Comparison of ENCODE assay signal across 9 cellular contexts in the genomic region with DNA sequence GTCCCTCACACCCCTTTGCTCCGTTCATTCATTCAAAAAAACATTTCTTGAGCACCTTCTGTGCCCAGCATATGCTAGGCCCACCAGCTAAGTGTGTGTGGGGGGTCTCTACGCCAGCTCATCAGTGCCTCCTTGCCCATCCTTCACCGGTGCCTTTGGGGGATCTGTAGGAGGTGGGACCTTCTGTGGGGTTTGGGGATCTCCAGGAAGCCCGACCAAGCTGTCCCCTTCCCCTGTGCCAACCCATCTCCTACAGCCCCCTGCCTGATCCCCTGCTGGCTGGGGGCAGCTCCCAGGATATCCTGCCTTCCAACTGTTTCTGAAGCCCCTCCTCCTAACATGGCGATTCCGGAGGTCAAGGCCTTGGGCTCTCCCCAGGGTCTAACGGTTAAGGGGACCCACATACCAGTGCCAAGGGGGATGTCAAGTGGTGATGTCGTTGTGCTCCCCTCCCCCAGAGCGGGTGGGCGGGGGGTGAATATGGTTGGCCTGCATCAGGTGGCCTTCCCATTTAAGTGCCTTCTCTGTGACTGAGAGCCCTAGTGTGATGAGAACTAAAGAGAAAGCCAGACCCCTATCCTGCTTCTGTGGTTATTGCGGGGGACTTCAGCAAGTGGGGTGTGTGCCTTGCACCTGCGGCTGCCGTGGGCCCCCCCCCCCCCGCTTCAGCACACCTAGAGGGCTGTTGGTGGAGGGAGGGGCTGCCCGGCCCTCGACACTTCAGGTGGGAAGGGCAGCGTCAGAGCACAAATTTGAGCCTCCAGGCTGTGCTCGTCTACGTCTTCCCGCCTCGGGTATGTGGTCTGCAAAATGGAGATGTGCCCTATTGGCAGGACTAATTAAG. TPM values are rescaled to one million over a fixed set of nuclear protein-coding genes. Genes with fewer than 3 reads are reported as not detected.
DNase-seq lines count a peak whose midpoint lies in the region; ATAC-seq and TF ChIP-seq lines count a peak whose summit lies in the region.
"Had no signal": no experiment of that assay in that cellular context is flagged by ENCODE, and none has a peak within 500 bp of the region (broad histone marks: within the 10 kb centered on the region; RNA-seq: fewer than 3 reads in every experiment).

No MANE protein-coding gene starts in this region.

- H3K4me1 Mint-ChIP-seq in CD4-positive, alpha-beta T cell (ENCODE audit: low read depth): peaks cover 60% of the 10 kb centered on the region
- H3K4me1 Mint-ChIP-seq in nephron: peaks cover 43% of the 10 kb centered on the region

- H2AFZ ChIP-seq in GM23248 (no peak overlapping the region), PC-3 (ENCODE audit: low read length) (peak overlapping the region; percentile 72)

- in situ Hi-C loops in GM23248 (cut with MboI): no loop called here

- H3K27ac ChIP-seq in CD4-positive, alpha-beta T cell (ENCODE audit: low read depth, low read length): peak overlapping the region; percentile 78
- H3K27ac ChIP-seq in GM23248: peak overlapping the region; percentile 56
- peak overlapping the region; percentile 47 for H3K27ac ChIP-seq in PC-3 (ENCODE audit: low read length)
- H3K27ac ChIP-seq in ectodermal cell (ENCODE audit: insufficient read depth, low read depth, low read length, poor library complexity, severe bottlenecking): peak overlapping the region; percentile 74

- peaks cover 57% of the 10 kb centered on the region for H3K36me3 Mint-ChIP-seq in CD4-positive, alpha-beta T cell (ENCODE audit: low read depth)
- peaks cover 12% of the 10 kb centered on the region for H3K36me3 Mint-ChIP-seq in nephron (ENCODE audit: low read depth)

- CTCF ChIA-PET in CD4-positive, alpha-beta T cell (lab: Charles Lee): interaction anchor here (1.0 kb wide), 2 partner anchors 9 kb away, joined by 3 to 4 read pairs; no protein-coding TSS in a partner anchor
- CTCF ChIA-PET in PC-3 (lab: Charles Lee): interaction anchor here (0.6 to 0.7 kb wide), 3 partner anchors 9 to 119 kb away, joined by 3 to 4 read pairs (median 3); no protein-coding TSS in a partner anchor

- intact Hi-C loops in CD4-positive, alpha-beta T cell (cut with DNase I, micrococcal nuclease): loop anchor here (1.0 to 10.0 kb wide), 7 partner anchors 9 to 769 kb away; partner anchors contain the start of genes CNOT9 (in 1 of the 2), CNPPD1 (in 1 of the 2), RETREG2 (in 1 of the 2) and SLC23A3 (in 1 of the 2)
- intact Hi-C loops in PC-3 (cut with micrococcal nuclease): loop anchor here (1.0 to 2.0 kb wide), 4 partner anchors 39 to 243 kb away; no protein-coding TSS in a partner anchor

- no peaks in the 10 kb centered on the region for H3K27me3 ChIP-seq in CD4-positive, alpha-beta T cell (ENCODE audit: control insufficient read depth, insufficient read depth, low read length)
- H3K27me3 ChIP-seq in GM23248 (replicated peaks; ENCODE audit: insufficient read depth) (no peaks in the 10 kb centered on the region), PC-3 (ENCODE audit: low read length) (no peaks in the 10 kb centered on the region), ectodermal cell (ENCODE audit: control insufficient read depth, insufficient read depth, low read length, poor library complexity, severe bottlenecking) (no peaks in the 10 kb centered on the region)

- peak overlapping the region; percentile 61 for H3K4me2 ChIP-seq in GM23248 (ENCODE audit: unreplicated experiment)
- peak overlapping the region; percentile 90 for H3K4me2 ChIP-seq in PC-3 (ENCODE audit: low read length)

- TSS peak; percentile 83 for BruUV-seq in PC-3 (replicated peaks; lab: Mats Ljungman, UMichigan)

- no peak for DNase-seq in CD4-positive, alpha-beta T cell
- DNase-seq in GM23248 (no peak), PC-3 (no peak), globus pallidus (ENCODE audit: low spot score) (no peak), NCI-H1930 (lab: John Stamatoyannopoulos, UW) (no peak), AML-193 (lab: John Stamatoyannopoulos, UW) (no peak)

- H3K4me3 ChIP-seq in GM23248: peak overlapping the region; percentile 17
- peak overlapping the region; percentile 67 for H3K4me3 ChIP-seq in PC-3 (ENCODE audit: low read length)
- peak overlapping the region; percentile 37 for H3K4me3 ChIP-seq in ectodermal cell (ENCODE audit: insufficient read depth, low read depth, low read length)

- H3F3A ChIP-seq in GM23248 (ENCODE audit: insufficient read depth) (peaks cover 16% of the 10 kb centered on the region), PC-3 (ENCODE audit: low read length, unreplicated experiment) (no peaks in the 10 kb centered on the region)

- H3K27me3 Mint-ChIP-seq in CD4-positive, alpha-beta T cell: no peaks in the 10 kb centered on the region
- H3K27me3 Mint-ChIP-seq in nephron (ENCODE audit: low read depth): no peaks in the 10 kb centered on the region

- peaks cover 20% of the 10 kb centered on the region for H3K4me1 ChIP-seq in GM23248 (ENCODE audit: insufficient read depth)
- H3K4me1 ChIP-seq in PC-3 (ENCODE audit: insufficient read depth, low read length): peaks cover 24% of the 10 kb centered on the region
- H3K4me1 ChIP-seq in ectodermal cell (ENCODE audit: control insufficient read depth, insufficient read depth, low read length): peaks cover 26% of the 10 kb centered on the region

- no peaks in the 10 kb centered on the region for H3K9me3 Mint-ChIP-seq in CD4-positive, alpha-beta T cell
- H3K9me3 Mint-ChIP-seq in nephron: no peaks in the 10 kb centered on the region

- 21 to 25% methylated on average over 19 to 21 of the region's 21 CpGs for WGBS in GM23248 (ENCODE audit: low coverage in 1 of 2, low lambda C conversion rate in 2 of 2, missing lambda C conversion rate in 2 of 2), 2 experiments
- 17 to 20% methylated on average over 21 of the region's 21 CpGs for WGBS in ectodermal cell, 2 experiments

- POLR2A ChIA-PET in CD4-positive, alpha-beta T cell (lab: Charles Lee): interaction anchor here (0.7 to 5.0 kb wide), 9 partner anchors 10 to 163 kb away, joined by 3 to 74 read pairs (median 4); partner anchors contain the start of genes AAMP, PNKD and USP37
- POLR2A ChIA-PET in PC-3 (lab: Charles Lee; ENCODE audit: unreplicated experiment): interaction anchor here (0.5 kb wide), 1 partner anchor 55 kb away, joined by 6 read pairs; no protein-coding TSS in a partner anchor

- H3K36me3 ChIP-seq in GM23248 (ENCODE audit: low read depth) (0 out of 2 replicates have a peak, but pooled peaks cover 3% of the 10 kb centered on the region), PC-3 (ENCODE audit: low read depth, low read length) (peaks cover 4% of the 10 kb centered on the region; the same call in 1 of the 2 replicates), ectodermal cell (ENCODE audit: control insufficient read depth, insufficient read depth, low read length) (peaks cover 16% of the 10 kb centered on the region)

- peaks cover 33% of the 10 kb centered on the region for H3K79me2 ChIP-seq in GM23248 (ENCODE audit: insufficient read depth)
- peaks cover 17% of the 10 kb centered on the region for H3K79me2 ChIP-seq in PC-3 (ENCODE audit: low read length)

- TF ChIP-seq CTCF in CD4-positive, alpha-beta T cell (IDR thresholded peaks at IDR 0.05): no peak
- no peak for TF ChIP-seq CTCF in PC-3 (conservative IDR thresholded peaks at IDR 0.05; ENCODE audit: low read depth, low read length)
- no peak for TF ChIP-seq CTCF in nephron (IDR thresholded peaks at IDR 0.05; ENCODE audit: unreplicated experiment in 3 of 3)

- H3K4me3 Mint-ChIP-seq in CD4-positive, alpha-beta T cell: peak overlapping the region; percentile 89
- peak overlapping the region; percentile 81 to 85 (median 84) for H3K4me3 Mint-ChIP-seq in nephron

- H3K9me2 ChIP-seq in GM23248 (ENCODE audit: insufficient read depth) (no peaks in the 10 kb centered on the region), PC-3 (replicated peaks; ENCODE audit: low read length) (no peaks in the 10 kb centered on the region)

- no peaks in the 10 kb centered on the region for H4K20me1 ChIP-seq in GM23248 (ENCODE audit: insufficient read depth)
- no peaks in the 10 kb centered on the region for H4K20me1 ChIP-seq in PC-3 (ENCODE audit: low read length)

- H3K9me3 ChIP-seq in CD4-positive, alpha-beta T cell (ENCODE audit: control insufficient read depth, low read length): no peaks in the 10 kb centered on the region
- H3K9me3 ChIP-seq in GM23248 (ENCODE audit: low read depth): no peaks in the 10 kb centered on the region
- H3K9me3 ChIP-seq in PC-3 (ENCODE audit: low read length): no peaks in the 10 kb centered on the region
- H3K9me3 ChIP-seq in ectodermal cell (ENCODE audit: control insufficient read depth, low read length): no peaks in the 10 kb centered on the region

- H3K9ac ChIP-seq in GM23248 (peak overlapping the region; percentile 23; the same call in 1 of the 2 replicates), PC-3 (ENCODE audit: low read length) (peak overlapping the region; percentile 46; the same call in 1 of the 2 replicates)

- peak overlapping the region; percentile 88 for H3K27ac Mint-ChIP-seq in CD4-positive, alpha-beta T cell
- H3K27ac Mint-ChIP-seq in nephron: peak overlapping the region; percentile 95 to 98 (median 96)

- peak; percentile 17 for ATAC-seq in CD4-positive, alpha-beta T cell (ENCODE audit: poor library complexity)
- ATAC-seq in PC-3: peak; percentile 0

RNA-seq across cellular contexts. Expression of gene CTDSP1, which starts 5.9 kb away (rescaled TPM):
- total RNA-seq in CD4-positive, alpha-beta T cell: 10 to 100 TPM; 70.5 to 76.8 TPM
- 82.7 and 119 TPM in 2 replicates for total RNA-seq in GM23248 (2014; rRNA removed; shearing (Covaris generic))
- 28.5 and 31.0 TPM in 2 replicates for polyA plus RNA-seq in GM23248 (2016; fragmentation: Nextera tagmentation; extraction: Ambion mirVana)
- 73.2 and 94.6 TPM in 2 replicates for total RNA-seq in PC-3 (2014; rRNA removed)
- polyA plus RNA-seq in ectodermal cell (2013, experiment 1 of 4): 67.2 TPM
- 68.7 TPM for polyA plus RNA-seq in ectodermal cell (2013, experiment 2 of 4)
- polyA plus RNA-seq in ectodermal cell (2013, experiment 3 of 4): 52.5 TPM
- 58.4 TPM for polyA plus RNA-seq in ectodermal cell (2013, experiment 4 of 4)

RNA-seq across cellular contexts. Expression of gene VIL1, which starts 13.3 kb away (rescaled TPM):
- total RNA-seq in CD4-positive, alpha-beta T cell: under 1 TPM; 0.20 to 0.33 TPM
- not detected in 2 replicates for total RNA-seq in GM23248 (2014; rRNA removed; shearing (Covaris generic))
- not detected in 2 replicates for polyA plus RNA-seq in GM23248 (2016; fragmentation: Nextera tagmentation; extraction: Ambion mirVana)
- 0.26 and 0.92 TPM in 2 replicates for total RNA-seq in PC-3 (2014; rRNA removed)
- 0.48 TPM for polyA plus RNA-seq in ectodermal cell (2013, experiment 1 of 4)
- 0.23 TPM for polyA plus RNA-seq in ectodermal cell (2013, experiment 2 of 4)
- polyA plus RNA-seq in ectodermal cell (2013, experiment 3 of 4): 1.4 TPM
- 0.36 TPM for polyA plus RNA-seq in ectodermal cell (2013, experiment 4 of 4)
- total RNA-seq: M059J had no signal

RNA-seq across cellular contexts. Expression of gene SLC11A1, which starts 23.5 kb away (rescaled TPM):
- 1 to 10 TPM; 4.9 to 6.3 TPM for total RNA-seq in CD4-positive, alpha-beta T cell
- not detected in 2 replicates for total RNA-seq in GM23248 (2014; rRNA removed; shearing (Covaris generic))
- polyA plus RNA-seq in GM23248 (2016; fragmentation: Nextera tagmentation; extraction: Ambion mirVana): 0.13 and 0.16 TPM in 2 replicates
- 0.17 and 0.33 TPM in 2 replicates for total RNA-seq in PC-3 (2014; rRNA removed)
- not detected for polyA plus RNA-seq in ectodermal cell (2013, experiment 1 of 4)
- 0.16 TPM for polyA plus RNA-seq in ectodermal cell (2013, experiment 2 of 4)
- not detected for polyA plus RNA-seq in ectodermal cell (2013, experiment 3 of 4)
- not detected for polyA plus RNA-seq in ectodermal cell (2013, experiment 4 of 4)

RNA-seq across cellular contexts. Expression of gene CATIP, which starts 48.9 kb away (rescaled TPM):
- total RNA-seq in CD4-positive, alpha-beta T cell: not detected
- not detected in 2 replicates for total RNA-seq in GM23248 (2014; rRNA removed; shearing (Covaris generic))
- not detected in 2 replicates for polyA plus RNA-seq in GM23248 (2016; fragmentation: Nextera tagmentation; extraction: Ambion mirVana)
- not detected in 2 replicates for total RNA-seq in PC-3 (2014; rRNA removed)
- polyA plus RNA-seq in ectodermal cell (2013, experiment 1 of 4): 0.83 TPM
- 0.60 TPM for polyA plus RNA-seq in ectodermal cell (2013, experiment 2 of 4)
- 0.59 TPM for polyA plus RNA-seq in ectodermal cell (2013, experiment 3 of 4)
- polyA plus RNA-seq in ectodermal cell (2013, experiment 4 of 4): 0.73 TPM
- total RNA-seq: M059J had no signal

Comparison
In these comparisons a context has a peak if more than half of its experiments do, and no peak if none do; other contexts are left out.
1. H3K4me3 ChIP-seq: peak in every context shown above with its lines; median percentile 67 in PC-3; 37 in ectodermal cell; 17 in GM23248.